In genomic region chr11:111527279-111527678, GRCh38 we compare ENCODE assay signal across 4 cellular contexts.
A peak's percentile ranks its signal among the peaks of the same experiment; 100 is the strongest.
TF ChIP-seq lines count a peak whose summit lies in the region.

No MANE protein-coding gene starts in this region.

TF ChIP-seq in SK-N-SH, 30 proteins besides CTCF, POLR2A, EP300 and RAD21 (continues in another document):
- TF ChIP-seq YY1 (IDR thresholded peaks at IDR 0.05; ENCODE audit: low read depth) (no peak), MEF2A (IDR thresholded peaks at IDR 0.05; ENCODE audit: borderline replicate concordance, low read depth) (no peak), GATA2 (CRISPR knock-in tag; IDR thresholded peaks at IDR 0.05) (no peak), RXRA (IDR thresholded peaks at IDR 0.05; ENCODE audit: borderline replicate concordance, low read depth) (no peak), NRF1 (IDR thresholded peaks at IDR 0.05; ENCODE audit: low read depth, low read length) (no peak), SIN3A (IDR thresholded peaks at IDR 0.05; ENCODE audit: borderline replicate concordance, low read depth, low read length) (no peak), TEAD4 (IDR thresholded peaks at IDR 0.05; ENCODE audit: borderline replicate concordance, insufficient read depth) (no peak), FOXJ3 (CRISPR knock-in tag; IDR thresholded peaks at IDR 0.05) (no peak), RCOR1 (IDR thresholded peaks at IDR 0.05; ENCODE audit: low read length) (no peak), EZH2phosphoT487 (IDR thresholded peaks at IDR 0.05; ENCODE audit: borderline replicate concordance, low read depth) (no peak), CHD2 (IDR thresholded peaks at IDR 0.05; ENCODE audit: low read length, partially characterized antibody) (no peak)
- TF ChIP-seq, protein P1, sequence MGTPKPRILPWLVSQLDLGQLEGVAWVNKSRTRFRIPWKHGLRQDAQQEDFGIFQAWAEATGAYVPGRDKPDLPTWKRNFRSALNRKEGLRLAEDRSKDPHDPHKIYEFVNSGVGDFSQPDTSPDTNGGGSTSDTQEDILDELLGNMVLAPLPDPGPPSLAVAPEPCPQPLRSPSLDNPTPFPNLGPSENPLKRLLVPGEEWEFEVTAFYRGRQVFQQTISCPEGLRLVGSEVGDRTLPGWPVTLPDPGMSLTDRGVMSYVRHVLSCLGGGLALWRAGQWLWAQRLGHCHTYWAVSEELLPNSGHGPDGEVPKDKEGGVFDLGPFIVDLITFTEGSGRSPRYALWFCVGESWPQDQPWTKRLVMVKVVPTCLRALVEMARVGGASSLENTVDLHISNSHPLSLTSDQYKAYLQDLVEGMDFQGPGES (IDR thresholded peaks at IDR 0.05; ENCODE audit: low read depth, low read length), result no peak
- TF ChIP-seq, protein P2, sequence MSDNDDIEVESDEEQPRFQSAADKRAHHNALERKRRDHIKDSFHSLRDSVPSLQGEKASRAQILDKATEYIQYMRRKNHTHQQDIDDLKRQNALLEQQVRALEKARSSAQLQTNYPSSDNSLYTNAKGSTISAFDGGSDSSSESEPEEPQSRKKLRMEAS (IDR thresholded peaks at IDR 0.05; ENCODE audit: low read depth), result no peak

TF ChIP-seq in SK-N-SH treated with all-trans-retinoic acid at 6 μM for 48 hours, 23 proteins besides CTCF, POLR2A, EP300 and RAD21 (continues in another document):
- TF ChIP-seq TSHZ2 (CRISPR knock-in tag; IDR thresholded peaks at IDR 0.05), result no peak
- TF ChIP-seq ZNF8 (CRISPR knock-in tag; IDR thresholded peaks at IDR 0.05), result no peak
- TF ChIP-seq ESRRG (CRISPR knock-in tag; IDR thresholded peaks at IDR 0.05), result no peak
- no peak for TF ChIP-seq ZC3H10 (CRISPR knock-in tag; IDR thresholded peaks at IDR 0.05)
- no peak for TF ChIP-seq TCF4 (CRISPR knock-in tag; IDR thresholded peaks at IDR 0.05; ENCODE audit: borderline replicate concordance)
- no peak for TF ChIP-seq BACH2 (CRISPR knock-in tag; IDR thresholded peaks at IDR 0.05; ENCODE audit: borderline replicate concordance)
- no peak for TF ChIP-seq PATZ1 (CRISPR knock-in tag; IDR thresholded peaks at IDR 0.05; ENCODE audit: borderline replicate concordance)
- TF ChIP-seq CSDC2 (CRISPR knock-in tag; IDR thresholded peaks at IDR 0.05), result no peak
- TF ChIP-seq GLIS3 (CRISPR knock-in tag; IDR thresholded peaks at IDR 0.05), result no peak
- no peak for TF ChIP-seq ZNF565 (CRISPR knock-in tag; conservative IDR thresholded peaks at IDR 0.05; ENCODE audit: low read depth)
- TF ChIP-seq RARB (CRISPR knock-in tag; IDR thresholded peaks at IDR 0.05), result no peak
- TF ChIP-seq ISL1 (CRISPR knock-in tag; IDR thresholded peaks at IDR 0.05), result no peak

TF ChIP-seq in HEK293, 187 proteins besides CTCF, POLR2A, EP300 and RAD21:
- TF ChIP-seq ZNF112 (tag by site-specific recombination; IDR thresholded peaks at IDR 0.05), result no peak
- TF ChIP-seq ZBTB17 (tag by site-specific recombination; IDR thresholded peaks at IDR 0.05), result 0 out of 2 replicates have a peak, but pooled peaks have one; percentile 13

TF ChIP-seq in K562, 482 proteins besides CTCF, POLR2A, EP300 and RAD21:
- TF ChIP-seq SIN3A (IDR thresholded peaks at IDR 0.05; ENCODE audit: borderline replicate concordance in 2 of 2, control insufficient read depth in 1 of 2, low read depth in 2 of 2, low read length in 2 of 2), result no peak
- TF ChIP-seq ATF6 (CRISPR knock-in tag; IDR thresholded peaks at IDR 0.05), result no peak
- no peak for TF ChIP-seq HNRNPL (IDR thresholded peaks at IDR 0.05; ENCODE audit: low read depth, low read length)
- 0 out of 2 replicates have a peak, but pooled peaks have one; percentile 12 for TF ChIP-seq MAFF (IDR thresholded peaks at IDR 0.05; ENCODE audit: low read length)
- peak; percentile 66 for TF ChIP-seq ZNF316 (IDR thresholded peaks at IDR 0.05)
- no peak for TF ChIP-seq THRAP3 (IDR thresholded peaks at IDR 0.05; ENCODE audit: borderline replicate concordance)
- no peak for TF ChIP-seq GATA2 (CRISPR knock-in tag; IDR thresholded peaks at IDR 0.05)
- no peak for TF ChIP-seq THRA (IDR thresholded peaks at IDR 0.05)
- TF ChIP-seq ZNF639 (CRISPR knock-in tag; conservative IDR thresholded peaks at IDR 0.05 in 1 of 2, IDR thresholded peaks at IDR 0.05 in 1 of 2), result no peak
- TF ChIP-seq MAFK (IDR thresholded peaks at IDR 0.05; ENCODE audit: low read length), result 0 out of 2 replicates have a peak, but pooled peaks have one; percentile 39
- TF ChIP-seq PHTF2 (CRISPR knock-in tag; IDR thresholded peaks at IDR 0.05), result no peak
- TF ChIP-seq SNIP1 (IDR thresholded peaks at IDR 0.05; ENCODE audit: low read depth), result no peak
- peak; percentile 53; the same call in 1 of the 2 replicates for TF ChIP-seq MAFG (tag; conservative IDR thresholded peaks at IDR 0.05)
- TF ChIP-seq C11orf30 (IDR thresholded peaks at IDR 0.05; ENCODE audit: low read depth), result peak; percentile 46; the same call in 1 of the 2 replicates
- TF ChIP-seq KAT7 (CRISPR knock-in tag; IDR thresholded peaks at IDR 0.05; ENCODE audit: borderline replicate concordance), result no peak
- TF ChIP-seq, protein P3, sequence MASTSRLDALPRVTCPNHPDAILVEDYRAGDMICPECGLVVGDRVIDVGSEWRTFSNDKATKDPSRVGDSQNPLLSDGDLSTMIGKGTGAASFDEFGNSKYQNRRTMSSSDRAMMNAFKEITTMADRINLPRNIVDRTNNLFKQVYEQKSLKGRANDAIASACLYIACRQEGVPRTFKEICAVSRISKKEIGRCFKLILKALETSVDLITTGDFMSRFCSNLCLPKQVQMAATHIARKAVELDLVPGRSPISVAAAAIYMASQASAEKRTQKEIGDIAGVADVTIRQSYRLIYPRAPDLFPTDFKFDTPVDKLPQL (IDR thresholded peaks at IDR 0.05; ENCODE audit: extremely low read depth, insufficient read length), result no peak
- TF ChIP-seq SNRNP70 (optimal IDR thresholded peaks at IDR 0.05; ENCODE audit: low read depth, low read length), result no peak
- no peak for TF ChIP-seq FOXP1 (CRISPR knock-in tag; IDR thresholded peaks at IDR 0.05)
- no peak for TF ChIP-seq DNMT1 (IDR thresholded peaks at IDR 0.05)
- no peak for TF ChIP-seq HSF4 (CRISPR knock-in tag; IDR thresholded peaks at IDR 0.05; ENCODE audit: borderline replicate concordance)
- TF ChIP-seq HCFC1 (IDR thresholded peaks at IDR 0.05; ENCODE audit: low read depth, low read length), result no peak
- no peak for TF ChIP-seq TOE1 (IDR thresholded peaks at IDR 0.05; ENCODE audit: borderline replicate concordance)
- TF ChIP-seq TOE1 (CRISPR knock-in tag; IDR thresholded peaks at IDR 0.05; ENCODE audit: borderline replicate concordance, low read depth), result no peak
- no peak for TF ChIP-seq DACH1 (IDR thresholded peaks at IDR 0.05; ENCODE audit: partially characterized antibody)
- no peak for TF ChIP-seq ZNF184 (CRISPR knock-in tag; IDR thresholded peaks at IDR 0.05)
- TF ChIP-seq ZNF140 (CRISPR knock-in tag; IDR thresholded peaks at IDR 0.05), result no peak
- TF ChIP-seq ZNF408 (CRISPR knock-in tag; IDR thresholded peaks at IDR 0.05; ENCODE audit: low read depth), result no peak
